Comparison of ENCODE assay signal across 14 cellular contexts in genomic region chr6:158185729-158186456, GRCh38. TPM values are rescaled to one million over a fixed set of nuclear protein-coding genes. Genes with fewer than 3 reads are reported as not detected.
DNase-seq lines count a peak whose midpoint lies in the region; TF ChIP-seq lines count a peak whose summit lies in the region.
"Had no signal": no experiment of that assay in that cellular context is flagged by ENCODE, and none has a peak within 500 bp of the region (broad histone marks: within the 10 kb centered on the region; RNA-seq: fewer than 3 reads in every experiment).

No MANE protein-coding gene starts in this region.

- H3K36me3 Mint-ChIP-seq in activated CD4-positive, alpha-beta T cell treated with anti-CD3 and anti-CD28 coated beads, Interleukin-2, amount 10 ng/mL, durations not matched to agents 7 days and 5 days (ENCODE audit: low read depth): peaks cover 50% of the 10 kb centered on the region

- POLR2A ChIA-PET in activated CD4-positive, alpha-beta T cell treated with anti-CD3 and anti-CD28 coated beads, Interleukin-2, amount 10 ng/mL, durations not matched to agents 7 days and 5 days (lab: Charles Lee): no interaction called here

- DNase-seq in AG10803 (ENCODE audit: low read depth) (peak; percentile 78), HS-5 (ENCODE audit: low read depth) (peak; percentile 62), amniotic epithelial cell (ENCODE audit: low read depth) (peak; percentile 89), glomerular visceral epithelial cell (ENCODE audit: extremely low spot score) (peak; percentile 63), amygdala (lab: John Stamatoyannopoulos, UW) (no peak), NCI-H2227 (lab: John Stamatoyannopoulos, UW; ENCODE audit: unreplicated experiment) (no peak), HUDEP-2 (lab: John Stamatoyannopoulos, UW; ENCODE audit: unreplicated experiment in 76 of 76) (no peak)
- no peak for DNase-seq in activated CD4-positive, alpha-beta T cell treated with anti-CD3 and anti-CD28 coated beads, Interleukin-2, amount 10 ng/mL, durations not matched to agents 7 days and 5 days
- DNase-seq: NCI-H1417; NCI-H446 treated with DMSO at 0.1 percent for 48 hours; RPMI8226; stimulated activated CD4-positive, alpha-beta T cell treated with anti-CD3 and anti-CD28 coated beads, Interleukin-4, amount 100 ng/mL, for 4 hours; stimulated activated naive CD4-positive, alpha-beta T cell; T1000 had no signal

- no peaks in the 10 kb centered on the region for H3K27me3 Mint-ChIP-seq in activated CD4-positive, alpha-beta T cell treated with anti-CD3 and anti-CD28 coated beads, Interleukin-2, amount 10 ng/mL, durations not matched to agents 7 days and 5 days

- no peak overlapping the region for H3K4me3 Mint-ChIP-seq in activated CD4-positive, alpha-beta T cell treated with anti-CD3 and anti-CD28 coated beads, Interleukin-2, amount 10 ng/mL, durations not matched to agents 7 days and 5 days

- no peak overlapping the region for H3K27ac Mint-ChIP-seq in activated CD4-positive, alpha-beta T cell treated with anti-CD3 and anti-CD28 coated beads, Interleukin-2, amount 10 ng/mL, durations not matched to agents 7 days and 5 days

- H3K4me3 ChIP-seq in AG10803 (ENCODE audit: low read length): no peak overlapping the region

- no peak for TF ChIP-seq CTCF in AG10803 (conservative IDR thresholded peaks at IDR 0.05; ENCODE audit: low read length)

- CTCF ChIA-PET in activated CD4-positive, alpha-beta T cell treated with anti-CD3 and anti-CD28 coated beads, Interleukin-2, amount 10 ng/mL, durations not matched to agents 7 days and 5 days (lab: Charles Lee): interaction anchor here (0.6 to 1.0 kb wide), 3 partner anchors 11 to 48 kb away, joined by 3 to 5 read pairs (median 3); no protein-coding TSS in a partner anchor

- H3K9me3 Mint-ChIP-seq in activated CD4-positive, alpha-beta T cell treated with anti-CD3 and anti-CD28 coated beads, Interleukin-2, amount 10 ng/mL, durations not matched to agents 7 days and 5 days: peaks cover 12% of the 10 kb centered on the region

- H3K4me1 Mint-ChIP-seq in activated CD4-positive, alpha-beta T cell treated with anti-CD3 and anti-CD28 coated beads, Interleukin-2, amount 10 ng/mL, durations not matched to agents 7 days and 5 days: peaks cover 10% of the 10 kb centered on the region

RNA-seq across cellular contexts. Expression of gene GTF2H5, which starts 17.7 kb away (rescaled TPM):
- total RNA-seq in activated CD4-positive, alpha-beta T cell treated with anti-CD3 and anti-CD28 coated beads, Interleukin-2, amount 10 ng/mL, durations not matched to agents 7 days and 5 days: 10 to 100 TPM; 20.2 to 20.3 TPM

RNA-seq across cellular contexts. Expression of gene SERAC1, which starts 17.8 kb away (rescaled TPM):
- 1 to 10 TPM; 4.5 TPM for total RNA-seq in activated CD4-positive, alpha-beta T cell treated with anti-CD3 and anti-CD28 coated beads, Interleukin-2, amount 10 ng/mL, durations not matched to agents 7 days and 5 days

Comparison
In these comparisons a context has a peak if more than half of its experiments do, and no peak if none do; other contexts are left out.
1. DNase-seq: peak in AG10803 (single experiment), HS-5 (single experiment), amniotic epithelial cell (single experiment) and glomerular visceral epithelial cell (single experiment); none in amygdala (0 of 56), NCI-H2227 (single experiment), HUDEP-2 (0 of 76) and activated CD4-positive, alpha-beta T cell treated with anti-CD3 and anti-CD28 coated beads, Interleukin-2, amount 10 ng/mL, durations not matched to agents 7 days and 5 days (single experiment).